In the genomic region with DNA sequence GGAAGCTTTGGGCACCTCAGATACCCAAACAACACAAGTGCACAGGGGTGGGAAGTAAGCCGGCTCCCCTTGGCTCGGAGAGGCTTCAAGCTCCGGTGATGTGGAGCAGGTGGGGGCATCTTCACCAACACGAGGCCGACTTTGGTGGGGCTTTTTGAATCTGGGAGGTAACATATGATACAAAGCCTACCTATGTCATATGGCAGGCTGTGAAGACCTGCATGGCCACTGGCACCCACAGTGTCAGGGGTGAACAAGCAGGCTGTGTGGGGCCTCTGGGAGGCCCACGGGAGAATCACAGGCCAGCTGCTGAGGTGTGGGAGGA, we compare ENCODE assay signal across 14 cellular contexts.
DNase-seq lines count a peak whose midpoint lies in the region; ATAC-seq, FAIRE-seq and TF ChIP-seq lines count a peak whose summit lies in the region.
"Had no signal": no experiment of that assay in that cellular context is flagged by ENCODE, and none has a peak within 500 bp of the region (broad histone marks: within the 10 kb centered on the region; RNA-seq: fewer than 3 reads in every experiment).

No MANE protein-coding gene starts in this region.

- FAIRE-seq in small intestine (lab: Jason Lieb, UNC), result no peak
- FAIRE-seq: A549 had no signal

- peaks cover 23% of the 10 kb centered on the region for H3K4me1 Mint-ChIP-seq in endothelial cell (ENCODE audit: unreplicated experiment)

- no peaks in the 10 kb centered on the region for H3K27me3 ChIP-seq in H7 (ENCODE audit: control insufficient read depth, insufficient read depth, low read length)
- H3K27me3 ChIP-seq in small intestine (ENCODE audit: control insufficient read depth in 2 of 2, insufficient read depth in 2 of 2, low read length in 2 of 2), result no peaks in the 10 kb centered on the region
- H3K27me3 ChIP-seq: BE2C had no signal

- WGBS in small intestine, 3 donors, result 93 to 95% (median 94%) methylated on average over 6 of the region's 6 CpGs

- peaks cover 10% of the 10 kb centered on the region for H3K36me3 Mint-ChIP-seq in endothelial cell (ENCODE audit: low read depth, unreplicated experiment)

- H3K4me3 Mint-ChIP-seq in endothelial cell (ENCODE audit: unreplicated experiment), result no peak overlapping the region
- H3K4me3 Mint-ChIP-seq: CD4-positive, CD25-positive, alpha-beta regulatory T cell had no signal

- no peak overlapping the region for H3K27ac ChIP-seq in small intestine (ENCODE audit: low read depth in 1 of 2, low read length in 1 of 2)
- H3K27ac ChIP-seq: A549 had no signal

- DNase-seq in H7 (peak; percentile 11), left lobe of liver (ENCODE audit: low spot score) (peak; percentile 28), posterior vena cava (ENCODE audit: low spot score) (peak; percentile 44), endothelial cell (ENCODE audit: low spot score) (no peak), cerebellar cortex (ENCODE audit: low spot score) (no peak), small intestine (no peak)
- DNase-seq: BE2C; CD4-positive, CD25-positive, alpha-beta regulatory T cell; DMS53; GF-D8; IMR-90; KBM-7 had no signal

- no peaks in the 10 kb centered on the region for H3K9me3 ChIP-seq in small intestine (ENCODE audit: control insufficient read depth, low read depth)
- H3K9me3 ChIP-seq: BE2C had no signal

- no peaks in the 10 kb centered on the region for H3K9me3 Mint-ChIP-seq in endothelial cell (ENCODE audit: unreplicated experiment)

- TF ChIP-seq CTCF in endothelial cell (IDR thresholded peaks at IDR 0.05; ENCODE audit: unreplicated experiment), result no peak

- ATAC-seq in left lobe of liver, result no peak
- no peak for ATAC-seq in HG02798 (IDR thresholded peaks at IDR 0.05; ENCODE audit: poor library complexity, unreplicated experiment)

- H3K4me1 ChIP-seq in small intestine (ENCODE audit: control insufficient read depth in 2 of 2, insufficient read depth in 1 of 2, low read depth in 1 of 2, low read length in 1 of 2), result no peaks in the 10 kb centered on the region
- H3K4me1 ChIP-seq: A549, BE2C had no signal

- peaks cover 2% of the 10 kb centered on the region for H3K27me3 Mint-ChIP-seq in endothelial cell (ENCODE audit: unreplicated experiment)
- H3K27me3 Mint-ChIP-seq: CD4-positive, CD25-positive, alpha-beta regulatory T cell had no signal

- no peaks in the 10 kb centered on the region for H3K36me3 ChIP-seq in H7 (replicated peaks; ENCODE audit: control insufficient read depth, insufficient read depth, low read length)
- no peaks in the 10 kb centered on the region for H3K36me3 ChIP-seq in small intestine (ENCODE audit: control insufficient read depth in 2 of 2, insufficient read depth in 2 of 2, low read length in 2 of 2)
- H3K36me3 ChIP-seq: BE2C had no signal

- intact Hi-C loops in posterior vena cava (cut with DNase I), result loop anchor here in 1 of 2 donors (5.0 kb wide), 1 partner anchor 1659 kb away; no protein-coding TSS in a partner anchor

- no peak overlapping the region for H3K4me3 ChIP-seq in H7 (ENCODE audit: insufficient read depth, low read depth, low read length)
- H3K4me3 ChIP-seq in small intestine (ENCODE audit: low read depth in 1 of 2, low read length in 2 of 2), result no peak overlapping the region
- H3K4me3 ChIP-seq: A549 had no signal

- no peak overlapping the region for H3K27ac Mint-ChIP-seq in endothelial cell (ENCODE audit: unreplicated experiment)
- H3K27ac Mint-ChIP-seq: CD4-positive, CD25-positive, alpha-beta regulatory T cell had no signal

Comparison
In these comparisons a context has a peak if more than half of its experiments do, and no peak if none do; other contexts are left out.
1. DNase-seq: peak in H7 (single experiment), left lobe of liver (single experiment) and posterior vena cava (single experiment); none in endothelial cell (single experiment), cerebellar cortex (single experiment) and small intestine (single experiment).